8 cellular contexts compared by ENCODE assay signal in genomic region chr3:52278510-52279069, GRCh38. TPM values are rescaled to one million over a fixed set of nuclear protein-coding genes. Genes with fewer than 3 reads are reported as not detected.
DNase-seq lines count a peak whose midpoint lies in the region; ATAC-seq and TF ChIP-seq lines count a peak whose summit lies in the region.

WDR82 (minus strand) TSS chr3:52278649; CDS start chr3:52278361, 288 bp downstream.

- no CpG with 5 or more reads among the region's 58 CpGs for WGBS in mammary epithelial cell (ENCODE audit: low coverage, missing lambda C conversion rate)
- 0 to 1% (median 0%) methylated on average over 24 to 58 of the region's 58 CpGs for WGBS in spleen, 5 donors

- H3K36me3 Mint-ChIP-seq in immature natural killer cell: peaks cover 0 to 9% (median 5%) of the 10 kb centered on the region in 3 donors

- H3K4me3 ChIP-seq in WI38 (ENCODE audit: low read depth, low read length) (peak within 1 kb of the TSS; percentile 91), mammary epithelial cell (replicated peaks in 1 of 3; ENCODE audit: insufficient read depth in 1 of 3, low read depth in 2 of 3, low read length in 3 of 3) (peak within 1 kb of the TSS; percentile 96 to 100 (median 97)), spleen (peak within 1 kb of the TSS; percentile 66 to 95 (median 82))

- H3K36me3 ChIP-seq in mammary epithelial cell (ENCODE audit: insufficient read depth, low read length): peaks cover 5% of the 10 kb centered on the region
- peaks cover 0 to 24% (median 8%) of the 10 kb centered on the region in 6 donors for H3K36me3 ChIP-seq in spleen

- H3K9me3 ChIP-seq in mammary epithelial cell (replicated peaks; ENCODE audit: insufficient read depth, low read length) (no peaks in the 10 kb centered on the region), spleen (no peaks in the 10 kb centered on the region)

- peak in 1 of 3 donors; percentile 60 for TF ChIP-seq POLR2A in spleen (IDR thresholded peaks at IDR 0.05)

- in situ Hi-C loops in mammary epithelial cell (cut with MboI; ENCODE audit: low sequenced_read_pairs in 2 of 2): no loop called here

- CTCF ChIA-PET in mammary epithelial cell (lab: Charles Lee; ENCODE audit: low non-redundant PET): interaction anchor here (0.6 to 1.0 kb wide), 3 partner anchors 9 to 120 kb away, joined by 3 to 5 read pairs (median 4); partner anchors contain the start of gene GLYCTK

- peak; percentile 64 for ATAC-seq in GM18873 (IDR thresholded peaks at IDR 0.05; ENCODE audit: low FRiP score, unreplicated experiment)
- peak; percentile 76 for ATAC-seq in HG03139 (IDR thresholded peaks at IDR 0.05; ENCODE audit: unreplicated experiment)

- peak within 1 kb of the TSS; percentile 87 for H2AFZ ChIP-seq in mammary epithelial cell (ENCODE audit: low read depth, low read length)

- no peaks in the 10 kb centered on the region for H3K9me3 Mint-ChIP-seq in immature natural killer cell

- peaks cover 3% of the 10 kb centered on the region for H4K20me1 ChIP-seq in mammary epithelial cell (ENCODE audit: insufficient read depth, low read length)

- DNase-seq in AG08395 (ENCODE audit: low spot score) (peak; percentile 96), NCI-H2227 (lab: John Stamatoyannopoulos, UW; ENCODE audit: unreplicated experiment) (peak; percentile 94), mammary epithelial cell (peak; percentile 91), immature natural killer cell (peak; percentile 95 to 97 (median 96)), spleen (peak; percentile 100)

- H3K79me2 ChIP-seq in mammary epithelial cell (ENCODE audit: insufficient read depth, low read length): peaks cover 48% of the 10 kb centered on the region

- peak within 1 kb of the TSS; percentile 88 for H3K27ac ChIP-seq in mammary epithelial cell (ENCODE audit: insufficient read depth, low read depth, low read length)
- H3K27ac ChIP-seq in spleen: peak within 1 kb of the TSS; percentile 94 to 99 (median 98)

- intact Hi-C loops in mammary epithelial cell (cut with micrococcal nuclease): loop anchor here (1.0 to 5.0 kb wide), 5 partner anchors 9 to 174 kb away; partner anchors contain the start of genes GLYCTK, POC1A and TNNC1
- intact Hi-C loops in spleen (cut with DNase I; ENCODE audit: low total_unique reads): loop anchor here (5.0 kb wide), 1 partner anchor 41 kb away; the partner anchor contains the start of gene TWF2

- H3K4me1 ChIP-seq in mammary epithelial cell (ENCODE audit: insufficient read depth, low read length) (peaks cover 21% of the 10 kb centered on the region), spleen (peaks cover 40 to 89% (median 68%) of the 10 kb centered on the region in 6 donors)

- no peaks in the 10 kb centered on the region for H3K27me3 ChIP-seq in mammary epithelial cell (ENCODE audit: insufficient read depth, low read length)
- H3K27me3 ChIP-seq in spleen (replicated peaks in 1 of 7): no peaks in the 10 kb centered on the region

- H3K9ac ChIP-seq in mammary epithelial cell (ENCODE audit: insufficient read depth, low read length): peak within 1 kb of the TSS; percentile 85

- H3K4me2 ChIP-seq in mammary epithelial cell (ENCODE audit: insufficient read depth, low read depth, low read length): peak within 1 kb of the TSS; percentile 96

- BruUV-seq in mammary epithelial cell (replicated peaks; lab: Mats Ljungman, UMichigan): no TSS peak

- TF ChIP-seq CTCF in WI38 (IDR thresholded peaks at IDR 0.05; ENCODE audit: low read depth, low read length): peak; percentile 27; the same call in 1 of the 2 replicates
- TF ChIP-seq CTCF in mammary epithelial cell (conservative IDR thresholded peaks at IDR 0.05 in 1 of 2, IDR thresholded peaks at IDR 0.05 in 1 of 2; ENCODE audit: extremely low read depth in 1 of 2, insufficient read depth in 1 of 2, low read depth in 1 of 2, low read length in 2 of 2): peak; percentile 31 to 52
- peak in 9 of 11 experiments; percentile 30 to 64 (median 46) for TF ChIP-seq CTCF in spleen (IDR thresholded peaks at IDR 0.05 in 8 of 11, conservative IDR thresholded peaks at IDR 0.05 in 3 of 11)

- dilution Hi-C loops in mammary epithelial cell (cut with HindIII; ENCODE audit: low sequenced_read_pairs): no loop called here

- H3K27me3 Mint-ChIP-seq in immature natural killer cell (ENCODE audit: low read depth in 3 of 3): peaks cover 7 to 31% (median 18%) of the 10 kb centered on the region in 3 donors

- H3K4me3 Mint-ChIP-seq in immature natural killer cell: peak within 1 kb of the TSS; percentile 93 to 98 (median 97)

- H3K4me1 Mint-ChIP-seq in immature natural killer cell: peaks cover 82 to 90% of the 10 kb centered on the region in 2 donors

- H3K27ac Mint-ChIP-seq in immature natural killer cell: peak within 1 kb of the TSS; percentile 97 to 99 (median 99)

RNA-seq across cellular contexts. Expression of gene WDR82, which starts in this region (rescaled TPM):
- total RNA-seq in mammary epithelial cell (10 to 100 TPM; 54.3 to 59.8 TPM), spleen (10 to 100 TPM; 60.5 to 80.6 (median 72.0) TPM)
- polyA plus RNA-seq in mammary epithelial cell (52.7 TPM), immature natural killer cell (10 to 100 TPM; 76.9 to 99.5 (median 81.5) TPM), spleen (10 to 100 TPM; 20.9 to 35.8 (median 23.6) TPM)
- polyA minus RNA-seq in mammary epithelial cell: 57.3 TPM

Comparison
In these comparisons a context has a peak if more than half of its experiments do, and no peak if none do; other contexts are left out.
1. Peak in every context shown above with its lines: DNase-seq, ATAC-seq, H3K4me3 ChIP-seq and H3K27ac ChIP-seq.